Comparison of ENCODE assay signal across 1 cellular context in genomic region chr14:65281991-65282908, GRCh38.
A peak's percentile ranks its signal among the peaks of the same experiment; 100 is the strongest.
TF ChIP-seq lines count a peak whose summit lies in the region.

No MANE protein-coding gene starts in this region.

TF ChIP-seq in GM12878, 131 proteins besides CTCF, POLR2A, EP300 and RAD21 (continued from another document and continues in another):
- no peak for TF ChIP-seq ZBTB4 (CRISPR knock-in tag; IDR thresholded peaks at IDR 0.05)
- TF ChIP-seq KDM1A (IDR thresholded peaks at IDR 0.05; ENCODE audit: borderline replicate concordance): no peak
- no peak for TF ChIP-seq ZNF384 (IDR thresholded peaks at IDR 0.05; ENCODE audit: borderline replicate concordance, low read depth, low read length)
- no peak for TF ChIP-seq CBFB (IDR thresholded peaks at IDR 0.05; ENCODE audit: low read depth)
- no peak for TF ChIP-seq MTA2 (IDR thresholded peaks at IDR 0.05; ENCODE audit: low read depth)
- peak in 1 of 2 experiments; percentile 13; a peak in 1 of 4 replicates for TF ChIP-seq IKZF2 (IDR thresholded peaks at IDR 0.05)
- TF ChIP-seq TAF1 (IDR thresholded peaks at IDR 0.05; ENCODE audit: borderline replicate concordance, low read depth, low read length): no peak
- no peak for TF ChIP-seq MYC (IDR thresholded peaks at IDR 0.05; ENCODE audit: insufficient read depth, insufficient read length, insufficient replicate concordance, low read length, severe bottlenecking)
- TF ChIP-seq NR2C1 (IDR thresholded peaks at IDR 0.05): no peak
- no peak for TF ChIP-seq HDAC6 (IDR thresholded peaks at IDR 0.05; ENCODE audit: unreplicated experiment)
- no peak; the same call in 1 of the 2 replicates for TF ChIP-seq NFIC (IDR thresholded peaks at IDR 0.05; ENCODE audit: low read depth, low read length)
- TF ChIP-seq HDGF (IDR thresholded peaks at IDR 0.05): peak; percentile 73; the same call in 1 of the 2 replicates
- no peak for TF ChIP-seq ATF3 (IDR thresholded peaks at IDR 0.05; ENCODE audit: borderline replicate concordance, extremely low read depth, low read depth, low read length)
- TF ChIP-seq ZBTB11 (CRISPR knock-in tag; IDR thresholded peaks at IDR 0.05): no peak
- no peak for TF ChIP-seq SKIL (IDR thresholded peaks at IDR 0.05; ENCODE audit: low read depth, poor library complexity, severe bottlenecking)
- no peak for TF ChIP-seq CREB1 (IDR thresholded peaks at IDR 0.05; ENCODE audit: low read depth)
- no peak for TF ChIP-seq FOXK2 (IDR thresholded peaks at IDR 0.05)
- TF ChIP-seq CHD4 (IDR thresholded peaks at IDR 0.05): no peak
- no peak for TF ChIP-seq RAD51 (IDR thresholded peaks at IDR 0.05)
- TF ChIP-seq HCFC1 (IDR thresholded peaks at IDR 0.05; ENCODE audit: low read length): no peak
- TF ChIP-seq JUNB (IDR thresholded peaks at IDR 0.05): no peak
- no peak for TF ChIP-seq ZNF622 (IDR thresholded peaks at IDR 0.05)
- TF ChIP-seq CREM (IDR thresholded peaks at IDR 0.05; ENCODE audit: low read depth): no peak
- no peak for TF ChIP-seq ZNF24 (IDR thresholded peaks at IDR 0.05)
- no peak for TF ChIP-seq CUX1 (IDR thresholded peaks at IDR 0.05; ENCODE audit: insufficient replicate concordance, low read depth, low read length)
- no peak for TF ChIP-seq MEF2B (IDR thresholded peaks at IDR 0.05; ENCODE audit: partially characterized antibody, poor library complexity, severe bottlenecking)
- TF ChIP-seq FOS (IDR thresholded peaks at IDR 0.05; ENCODE audit: borderline replicate concordance, extremely low read depth, insufficient read length): no peak
- TF ChIP-seq MLLT1 (IDR thresholded peaks at IDR 0.05): no peak
- TF ChIP-seq YY1 (IDR thresholded peaks at IDR 0.05; ENCODE audit: low read depth, low read length): no peak
- TF ChIP-seq PAX8 (IDR thresholded peaks at IDR 0.05): no peak
- TF ChIP-seq DPF2 (IDR thresholded peaks at IDR 0.05): no peak
- no peak for TF ChIP-seq SUPT20H (IDR thresholded peaks at IDR 0.05; ENCODE audit: borderline replicate concordance, control insufficient read depth, low read depth, low read length)
- peak; percentile 15; the same call in 1 of the 2 replicates for TF ChIP-seq EED (IDR thresholded peaks at IDR 0.05; ENCODE audit: low read depth)
- TF ChIP-seq ZNF592 (IDR thresholded peaks at IDR 0.05): no peak
- no peak for TF ChIP-seq USF1 (IDR thresholded peaks at IDR 0.05; ENCODE audit: borderline replicate concordance, extremely low read length, insufficient read depth, low read depth, low read length)
- TF ChIP-seq CBX3 (IDR thresholded peaks at IDR 0.05; ENCODE audit: borderline replicate concordance, low read depth): no peak
- no peak for TF ChIP-seq CBX5 (IDR thresholded peaks at IDR 0.05; ENCODE audit: low read depth)
- TF ChIP-seq RCOR1 (conservative IDR thresholded peaks at IDR 0.05; ENCODE audit: low read depth, low read length): no peak
